Comparison of ENCODE assay signal across 9 cellular contexts in genomic region chr2:190466819-190467444, GRCh38. TPM values are rescaled to one million over a fixed set of nuclear protein-coding genes. Genes with fewer than 3 reads are reported as not detected.
DNase-seq lines count a peak whose midpoint lies in the region; ATAC-seq and TF ChIP-seq lines count a peak whose summit lies in the region.
"Had no signal": no experiment of that assay in that cellular context is flagged by ENCODE, and none has a peak within 500 bp of the region (broad histone marks: within the 10 kb centered on the region; RNA-seq: fewer than 3 reads in every experiment).

No MANE protein-coding gene starts in this region.

- no peaks in the 10 kb centered on the region for H3K27me3 ChIP-seq in Karpas-422 (ENCODE audit: low read length)
- H3K27me3 ChIP-seq in fibroblast of lung (ENCODE audit: control insufficient read depth, insufficient read depth, low read length): no peaks in the 10 kb centered on the region
- H3K27me3 ChIP-seq in subcutaneous abdominal adipose tissue (ENCODE audit: control insufficient read depth in 5 of 5, insufficient read depth in 4 of 5, low read length in 5 of 5): no peaks in the 10 kb centered on the region

- H3K4me3 ChIP-seq in Karpas-422 (ENCODE audit: low read length) (peak overlapping the region; percentile 32), fibroblast of lung (replicated peaks in 1 of 4; ENCODE audit: control extremely low read depth in 1 of 4, insufficient read depth in 1 of 4, low read depth in 3 of 4, low read length in 4 of 4) (no peak overlapping the region), subcutaneous abdominal adipose tissue (ENCODE audit: low read depth in 1 of 5, low read length in 5 of 5) (no peak overlapping the region)

- DNase-seq in Karpas-422 (peak; percentile 57), NCI-H774 (lab: John Stamatoyannopoulos, UW) (peak; percentile 5), fibroblast of lung (ENCODE audit: low read depth in 2 of 2) (peak in 1 of 2 donors; percentile 26), medulla oblongata (ENCODE audit: extremely low spot score) (no peak)
- DNase-seq in stimulated activated CD4-positive, alpha-beta T cell treated with anti-CD3 and anti-CD28 coated beads, Interleukin-1b, Interleukin-23, amount 100 ng/mL, for 48 hours: no peak
- no peak for DNase-seq in stimulated activated naive CD8-positive, alpha-beta T cell treated with anti-CD3 and anti-CD28 coated beads, Interleukin-15, Interleukin-2, amounts not matched to agents 100 U/mL and 50 U/mL, for 24 hours
- DNase-seq: NCI-H1694 had no signal

- H3K4me1 ChIP-seq in Karpas-422 (ENCODE audit: low read length) (peaks cover 78% of the 10 kb centered on the region), fibroblast of lung (ENCODE audit: control insufficient read depth, extremely low read depth, insufficient read depth, low read length) (peaks cover 16% of the 10 kb centered on the region), subcutaneous abdominal adipose tissue (ENCODE audit: control insufficient read depth in 5 of 5, insufficient read depth in 5 of 5, low read length in 5 of 5) (peaks cover 3 to 33% (median 17%) of the 10 kb centered on the region in 5 donors)

- no peak for TF ChIP-seq CTCF in fibroblast of lung (conservative IDR thresholded peaks at IDR 0.05 in 1 of 2, IDR thresholded peaks at IDR 0.05 in 1 of 2; ENCODE audit: low read depth in 1 of 2, low read length in 2 of 2)

- H3K36me3 ChIP-seq in Karpas-422 (ENCODE audit: insufficient read depth, low read length) (peaks cover 15% of the 10 kb centered on the region), fibroblast of lung (ENCODE audit: control insufficient read depth, insufficient read depth, low read length) (no peaks in the 10 kb centered on the region), subcutaneous abdominal adipose tissue (ENCODE audit: control insufficient read depth in 5 of 5, insufficient read depth in 5 of 5, low read length in 5 of 5) (no peaks in the 10 kb centered on the region)

- H3K27ac ChIP-seq in Karpas-422 (ENCODE audit: low read length): peak overlapping the region; percentile 95
- H3K27ac ChIP-seq in fibroblast of lung (ENCODE audit: insufficient read depth, low read length): peak overlapping the region; percentile 19
- peak overlapping the region; percentile 78 for H3K27ac ChIP-seq in subcutaneous abdominal adipose tissue (ENCODE audit: low read depth, low read length)

- H4K20me1 ChIP-seq in Karpas-422 (ENCODE audit: insufficient read depth, low read depth, low read length): no peaks in the 10 kb centered on the region
- H4K20me1 ChIP-seq in fibroblast of lung (ENCODE audit: control insufficient read depth, extremely low read depth, insufficient read depth, low read length): no peaks in the 10 kb centered on the region

- H3K79me2 ChIP-seq in Karpas-422 (ENCODE audit: low read length): peaks cover 74% of the 10 kb centered on the region
- H3K79me2 ChIP-seq in fibroblast of lung (ENCODE audit: control insufficient read depth, insufficient read depth, low read length): no peaks in the 10 kb centered on the region

- H3K4me2 ChIP-seq in Karpas-422 (ENCODE audit: low read depth, low read length, poor library complexity, severe bottlenecking) (peak overlapping the region; percentile 80), fibroblast of lung (ENCODE audit: extremely low read depth, insufficient read depth, low read length) (peak overlapping the region; percentile 18)

- ATAC-seq in stimulated activated naive CD8-positive, alpha-beta T cell treated with anti-CD3 and anti-CD28 coated beads, Interleukin-15, Interleukin-2, amounts not matched to agents 100 U/mL and 50 U/mL, for 24 hours: no peak
- no peak for ATAC-seq in HG02973 (IDR thresholded peaks at IDR 0.05; ENCODE audit: unreplicated experiment)

- H3K9me3 ChIP-seq in Karpas-422 (ENCODE audit: low read length): no peaks in the 10 kb centered on the region
- no peaks in the 10 kb centered on the region for H3K9me3 ChIP-seq in fibroblast of lung (ENCODE audit: control insufficient read depth, insufficient read depth, low read depth, low read length)
- H3K9me3 ChIP-seq in subcutaneous abdominal adipose tissue (ENCODE audit: control insufficient read depth in 5 of 5, low read length in 5 of 5): no peaks in the 10 kb centered on the region

- no peaks in the 10 kb centered on the region for H3K9me2 ChIP-seq in Karpas-422 (replicated peaks; ENCODE audit: insufficient read depth, low read length)

- H2AFZ ChIP-seq in Karpas-422 (ENCODE audit: low read length): no peak overlapping the region
- H2AFZ ChIP-seq in fibroblast of lung (ENCODE audit: low read length): no peak overlapping the region

- H3K9ac ChIP-seq in Karpas-422 (ENCODE audit: low read length) (peak overlapping the region; percentile 64), fibroblast of lung (ENCODE audit: insufficient read depth, low read length) (no peak overlapping the region), subcutaneous abdominal adipose tissue (ENCODE audit: low read length in 5 of 5) (no peak overlapping the region)

RNA-seq across cellular contexts. Expression of gene MFSD6, which starts 58.8 kb away (rescaled TPM):
- total RNA-seq in Karpas-422 (2014; rRNA removed; shearing (Covaris generic); ENCODE audit: low replicate concordance): 65.5 and 65.9 TPM in 2 replicates
- total RNA-seq in fibroblast of lung: 15.2 and 31.4 TPM in 2 replicates
- 21.5 and 50.8 TPM in 2 replicates for polyA plus RNA-seq in fibroblast of lung
- 13.1 and 32.9 TPM in 2 replicates for polyA plus RNA-seq in fibroblast of lung (2012)
- polyA minus RNA-seq in fibroblast of lung (ENCODE audit: low replicate concordance): 22.8 and 32.0 TPM in 2 replicates

Comparison
In these comparisons a context has a peak if more than half of its experiments do, and no peak if none do; other contexts are left out.
1. DNase-seq: peak in Karpas-422 (single experiment) and NCI-H774 (single experiment); none in medulla oblongata (single experiment), stimulated activated CD4-positive, alpha-beta T cell treated with anti-CD3 and anti-CD28 coated beads, Interleukin-1b, Interleukin-23, amount 100 ng/mL, for 48 hours (single experiment) and stimulated activated naive CD8-positive, alpha-beta T cell treated with anti-CD3 and anti-CD28 coated beads, Interleukin-15, Interleukin-2, amounts not matched to agents 100 U/mL and 50 U/mL, for 24 hours (single experiment).
2. H3K27ac ChIP-seq: peak in every context shown above with its lines; median percentile 95 in Karpas-422; 78 in subcutaneous abdominal adipose tissue; 19 in fibroblast of lung.